In the genomic region with DNA sequence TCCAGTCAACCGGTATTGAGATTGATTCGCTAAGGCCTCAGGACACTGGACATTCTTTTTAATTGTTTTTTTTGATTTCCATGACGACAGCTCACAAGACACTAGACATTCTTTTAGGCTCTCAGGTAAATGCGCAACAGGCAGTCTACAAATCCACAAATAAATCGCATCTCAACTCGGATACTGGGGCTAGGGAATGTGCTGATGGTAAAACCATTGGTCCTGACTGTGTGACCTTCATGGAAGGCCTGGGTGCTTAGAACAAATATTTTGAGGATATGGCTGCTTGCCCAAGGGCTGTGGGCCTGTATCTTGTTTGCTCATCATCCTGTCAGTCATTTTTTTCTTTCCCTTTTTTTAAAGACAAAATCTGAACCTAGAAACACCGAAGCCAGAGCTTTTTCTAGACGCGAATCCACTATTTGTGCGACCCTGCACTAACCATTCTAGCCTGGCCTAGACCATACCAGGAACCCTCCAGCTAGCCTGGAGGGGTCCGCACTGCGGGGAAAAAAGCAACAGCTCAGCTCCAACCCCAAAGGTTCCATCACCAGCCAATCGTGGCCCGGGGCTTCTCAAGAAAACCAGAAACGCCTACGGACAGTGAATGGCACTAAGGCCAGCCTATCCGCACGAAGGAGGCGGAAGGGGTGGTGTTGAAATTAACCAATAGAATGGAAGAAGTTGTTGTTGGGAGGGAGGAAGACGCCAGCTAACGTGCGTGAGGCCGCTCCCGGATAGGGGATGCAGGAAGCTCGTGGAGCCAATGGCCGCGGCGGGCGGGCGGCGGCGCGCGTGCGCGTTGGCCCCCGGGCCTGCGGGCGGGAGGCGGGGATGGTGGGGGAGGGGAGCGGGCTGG, we compare ENCODE assay signal across 8 cellular contexts. TPM values are rescaled to one million over a fixed set of nuclear protein-coding genes. Genes with fewer than 3 reads are reported as not detected.
DNase-seq lines count a peak whose midpoint lies in the region; ATAC-seq and TF ChIP-seq lines count a peak whose summit lies in the region.

No MANE protein-coding gene starts in this region.

- DNase-seq in GM04504 (ENCODE audit: low read depth) (peak; percentile 99), HFFc6 (peak; percentile 99), NAMALWA (ENCODE audit: low spot score) (peak; percentile 100), SK-MEL-5 (ENCODE audit: low read depth, low spot score) (peak; percentile 99), substantia nigra (lab: John Stamatoyannopoulos, UW) (peak; percentile 86 to 100 (median 98))
- peak; percentile 98 for DNase-seq in activated naive CD4-positive, alpha-beta T cell treated with anti-CD3 and anti-CD28 coated beads, Interleukin-2, amount 10 ng/mL, durations not matched to agents 7 days and 5 days

- peaks cover 40% of the 10 kb centered on the region for H3K4me1 Mint-ChIP-seq in HFFc6 (ENCODE audit: low read depth)
- peaks cover 57% of the 10 kb centered on the region for H3K4me1 Mint-ChIP-seq in activated naive CD4-positive, alpha-beta T cell treated with anti-CD3 and anti-CD28 coated beads, Interleukin-2, amount 10 ng/mL, durations not matched to agents 7 days and 5 days

- peaks cover 6% of the 10 kb centered on the region for H3K27me3 Mint-ChIP-seq in HFFc6 (ENCODE audit: insufficient read depth)
- H3K27me3 Mint-ChIP-seq in activated naive CD4-positive, alpha-beta T cell treated with anti-CD3 and anti-CD28 coated beads, Interleukin-2, amount 10 ng/mL, durations not matched to agents 7 days and 5 days, result peaks cover 12% of the 10 kb centered on the region

- in situ Hi-C loops in SK-MEL-5 (cut with HindIII; ENCODE audit: low pct_unique_long_range_greater_than_20kb, low sequenced_read_pairs), result no loop called here

- H3K36me3 ChIP-seq in gastroesophageal sphincter, result peaks cover 0 to 7% of the 10 kb centered on the region in 2 donors
- peaks cover 12% of the 10 kb centered on the region for H3K36me3 ChIP-seq in neutrophil

- no peaks in the 10 kb centered on the region for H3K9me3 ChIP-seq in gastroesophageal sphincter
- H3K9me3 ChIP-seq in neutrophil, result no peaks in the 10 kb centered on the region

- TF ChIP-seq POLR2A in gastroesophageal sphincter (IDR thresholded peaks at IDR 0.05), result peak; percentile 83 to 92

- peaks cover 2 to 37% (median 3%) of the 10 kb centered on the region in 3 donors for H3K4me1 ChIP-seq in gastroesophageal sphincter
- peaks cover 45 to 50% of the 10 kb centered on the region in 2 experiments for H3K4me1 ChIP-seq in neutrophil (ENCODE audit: control insufficient read depth in 1 of 2, insufficient read depth in 1 of 2, low read depth in 1 of 2, low read length in 1 of 2)

- 9 to 16% methylated on average over 11 to 15 of the region's 41 CpGs for WGBS in gastroesophageal sphincter (ENCODE audit: low coverage in 1 of 2), 2 donors

- no peak for TF ChIP-seq EP300 in gastroesophageal sphincter (IDR thresholded peaks at IDR 0.05)

- no peaks in the 10 kb centered on the region for H3K9me3 Mint-ChIP-seq in HFFc6
- no peaks in the 10 kb centered on the region for H3K9me3 Mint-ChIP-seq in activated naive CD4-positive, alpha-beta T cell treated with anti-CD3 and anti-CD28 coated beads, Interleukin-2, amount 10 ng/mL, durations not matched to agents 7 days and 5 days

- H3K27me3 ChIP-seq in gastroesophageal sphincter (no peaks in the 10 kb centered on the region), neutrophil (no peaks in the 10 kb centered on the region)

- H3K36me3 Mint-ChIP-seq in HFFc6 (ENCODE audit: low read depth), result peaks cover 37% of the 10 kb centered on the region
- H3K36me3 Mint-ChIP-seq in activated naive CD4-positive, alpha-beta T cell treated with anti-CD3 and anti-CD28 coated beads, Interleukin-2, amount 10 ng/mL, durations not matched to agents 7 days and 5 days, result peaks cover 35% of the 10 kb centered on the region

- no peak for TF ChIP-seq CTCF in HFFc6 (IDR thresholded peaks at IDR 0.05)
- no peak for TF ChIP-seq CTCF in gastroesophageal sphincter (IDR thresholded peaks at IDR 0.05)
- peak; percentile 34 for TF ChIP-seq CTCF in neutrophil (IDR thresholded peaks at IDR 0.05)

- ATAC-seq in gastroesophageal sphincter, result peak; percentile 98

- peak overlapping the region; percentile 92 for H3K4me3 Mint-ChIP-seq in HFFc6
- H3K4me3 Mint-ChIP-seq in activated naive CD4-positive, alpha-beta T cell treated with anti-CD3 and anti-CD28 coated beads, Interleukin-2, amount 10 ng/mL, durations not matched to agents 7 days and 5 days, result peak overlapping the region; percentile 90

- H3K27ac Mint-ChIP-seq in HFFc6, result peak overlapping the region; percentile 96
- H3K27ac Mint-ChIP-seq in activated naive CD4-positive, alpha-beta T cell treated with anti-CD3 and anti-CD28 coated beads, Interleukin-2, amount 10 ng/mL, durations not matched to agents 7 days and 5 days, result peak overlapping the region; percentile 99

- H3K4me3 ChIP-seq in gastroesophageal sphincter (peak overlapping the region; percentile 29 to 85), neutrophil (ENCODE audit: low read depth in 1 of 2, low read length in 1 of 2) (peak overlapping the region; percentile 71 to 88)

- CTCF ChIA-PET in activated naive CD4-positive, alpha-beta T cell treated with anti-CD3 and anti-CD28 coated beads, Interleukin-2, amount 10 ng/mL, durations not matched to agents 7 days and 5 days (lab: Charles Lee), result interaction anchor here (0.5 to 6.0 kb wide), 16 partner anchors 21 to 85 kb away, joined by 3 to 45 read pairs (median 4); a partner anchor contains a TSS

- H3K27ac ChIP-seq in gastroesophageal sphincter, result peak overlapping the region; percentile 92 to 100 (median 100)
- peak overlapping the region; percentile 100 for H3K27ac ChIP-seq in neutrophil
- peak overlapping the region; percentile 99 for H3K27ac ChIP-seq in substantia nigra (ENCODE audit: low read depth, low read length, poor library complexity, severe bottlenecking)

RNA-seq across cellular contexts. Expression of a gene that starts 18.1 kb away (rescaled TPM):
- 10 to 100 TPM; 47.5 to 65.3 (median 57.2) TPM for total RNA-seq in HFFc6 (2021; fragmentation: NEBNext Ultra II Directional; extraction: Animal tissue kit (Norgen Biotek cat#: 25700))
- 27.4 and 37.9 TPM in 2 replicates for total RNA-seq in SK-MEL-5 (2014; rRNA removed; shearing (Covaris generic))
- polyA plus RNA-seq in SK-MEL-5 (2015; cell fraction: cytosol; rRNA removed), result 19.8 and 21.3 TPM in 2 replicates
- polyA plus RNA-seq in SK-MEL-5 (2015; cell fraction: nucleus; rRNA removed), result 83.4 and 86.1 TPM in 2 replicates
- total RNA-seq in gastroesophageal sphincter, result 100 to 1,000 TPM in 2 of 4 donors, 10 to 100 TPM in 2; 41.9 to 144 (median 81.8) TPM

Comparison
In these comparisons a context has a peak if more than half of its experiments do, and no peak if none do; other contexts are left out.
1. Peak in every context shown above with its lines: DNase-seq, ATAC-seq, H3K4me3 ChIP-seq and H3K27ac ChIP-seq.